ENCODE assay signal across 31 cellular contexts in genomic region chr3:163692484-163692883, GRCh38.
"Had no signal": no experiment of that assay in that cellular context is flagged by ENCODE, and none has a peak within 500 bp of the region (broad histone marks: within the 10 kb centered on the region; RNA-seq: fewer than 3 reads in every experiment).

No MANE protein-coding gene starts in this region.

- H3K4me1 ChIP-seq: adrenal gland, body of pancreas, esophagus squamous epithelium, gastroesophageal sphincter, heart right ventricle had no signal

- H3K27ac Mint-ChIP-seq: activated B cell treated with CpG ODN at 0.5 μM for 24 hours; activated CD8-positive, alpha-beta T cell treated with anti-CD3 and anti-CD28 coated beads for 36 hours; activated naive CD4-positive, alpha-beta T cell treated with anti-CD3 and anti-CD28 coated beads for 36 hours; activated naive CD4-positive, alpha-beta T cell treated with anti-CD3 and anti-CD28 coated beads, Interleukin-2, amount 50 U/mL, for 24 hours; activated naive CD8-positive, alpha-beta T cell treated with anti-CD3 and anti-CD28 coated beads for 36 hours; activated naive CD8-positive, alpha-beta T cell treated with anti-CD3 and anti-CD28 coated beads, Interleukin-2, amount 50 U/mL, for 24 hours; activated T-helper 17 cell treated with anti-CD3 and anti-CD28 coated beads, Interleukin-2, amount 50 U/mL, for 72 hours; T-helper 17 cell; T-helper 2 cell treated with Interferon-gamma antibody and Interleukin-4, amounts not matched to agents 5 μg/mL and 100 μg/mL, for 36 hours had no signal

- H3K4me3 Mint-ChIP-seq: activated B cell treated with CpG ODN at 0.5 μM for 24 hours; activated CD8-positive, alpha-beta T cell treated with anti-CD3 and anti-CD28 coated beads for 36 hours; activated naive CD4-positive, alpha-beta T cell treated with anti-CD3 and anti-CD28 coated beads for 36 hours; activated naive CD4-positive, alpha-beta T cell treated with anti-CD3 and anti-CD28 coated beads, Interleukin-2, amount 50 U/mL, for 24 hours; activated naive CD8-positive, alpha-beta T cell treated with anti-CD3 and anti-CD28 coated beads for 36 hours; activated naive CD8-positive, alpha-beta T cell treated with anti-CD3 and anti-CD28 coated beads, Interleukin-2, amount 50 U/mL, for 24 hours; activated T-cell treated with anti-CD3 and anti-CD28 coated beads, Interleukin-2, amount 50 U/mL, for 4 hours; activated T-helper 17 cell treated with anti-CD3 and anti-CD28 coated beads, Interleukin-2, amount 50 U/mL, for 72 hours; T-helper 17 cell; T-helper 2 cell treated with Interferon-gamma antibody and Interleukin-4, amounts not matched to agents 5 μg/mL and 100 μg/mL, for 36 hours had no signal

- H3K27ac ChIP-seq: adrenal gland, body of pancreas, epithelial cell of prostate, esophagus squamous epithelium, gastroesophageal sphincter, heart right ventricle, WERI-Rb-1 had no signal

- H3K36me3 Mint-ChIP-seq: activated naive CD4-positive, alpha-beta T cell treated with anti-CD3 and anti-CD28 coated beads, Interleukin-2, amount 50 U/mL, for 24 hours; activated naive CD8-positive, alpha-beta T cell treated with anti-CD3 and anti-CD28 coated beads for 36 hours had no signal

- H3K9me3 ChIP-seq: adrenal gland had no signal

- H3K4me1 Mint-ChIP-seq: activated B cell treated with CpG ODN at 0.5 μM for 24 hours; activated naive CD4-positive, alpha-beta T cell treated with anti-CD3 and anti-CD28 coated beads, Interleukin-2, amount 50 U/mL, for 24 hours; activated naive CD8-positive, alpha-beta T cell treated with anti-CD3 and anti-CD28 coated beads for 36 hours; activated naive CD8-positive, alpha-beta T cell treated with anti-CD3 and anti-CD28 coated beads, Interleukin-2, amount 50 U/mL, for 24 hours; activated T-helper 17 cell treated with anti-CD3 and anti-CD28 coated beads, Interleukin-2, amount 50 U/mL, for 72 hours; T-helper 17 cell had no signal

- H3K4me3 ChIP-seq: adrenal gland, body of pancreas, esophagus squamous epithelium, gastroesophageal sphincter, heart right ventricle had no signal

- H3K36me3 ChIP-seq: adrenal gland, esophagus squamous epithelium, gastroesophageal sphincter, heart right ventricle, WERI-Rb-1 had no signal

- H3K27me3 ChIP-seq: adrenal gland, body of pancreas, esophagus squamous epithelium, gastroesophageal sphincter, heart right ventricle had no signal

- ATAC-seq: activated CD4-positive, CD25-positive, alpha-beta regulatory T cell treated with anti-CD3 and anti-CD28 coated beads, Interleukin-2, amount 50 U/mL, for 24 hours; activated CD8-positive, alpha-beta T cell treated with anti-CD3 and anti-CD28 coated beads for 36 hours; activated naive CD8-positive, alpha-beta T cell treated with anti-CD3 and anti-CD28 coated beads, Interleukin-2, amount 50 U/mL, for 24 hours; activated T-cell treated with anti-CD3 and anti-CD28 coated beads, Interleukin-2, amount 50 U/mL, for 4 hours; activated T-helper 17 cell treated with anti-CD3 and anti-CD28 coated beads, Interleukin-2, amount 50 U/mL, for 72 hours; body of pancreas; gastroesophageal sphincter; heart right ventricle; T-helper 17 cell had no signal

- DNase-seq: activated B cell treated with CpG ODN at 0.5 μM for 24 hours; activated CD4-positive, alpha-beta T cell treated with anti-CD3 and anti-CD28 coated beads for 48 hours; activated CD4-positive, alpha-beta T cell treated with anti-CD3 and anti-CD28 coated beads, Interleukin-2, amount 50 U/mL, for 1 hour; activated CD4-positive, alpha-beta T cell treated with anti-CD3 and anti-CD28 coated beads, Interleukin-2, amount 50 U/mL, for 48 hours; activated CD8-positive, alpha-beta memory T cell treated with anti-CD3 and anti-CD28 coated beads for 24 hours; activated CD8-positive, alpha-beta T cell treated with anti-CD3 and anti-CD28 coated beads for 36 hours; activated effector memory CD4-positive, alpha-beta T cell treated with anti-CD3 and anti-CD28 coated beads, Interleukin-2, amount 50 U/mL, for 16 hours; activated naive CD4-positive, alpha-beta T cell treated with anti-CD3 and anti-CD28 coated beads for 36 hours; activated naive CD8-positive, alpha-beta T cell treated with anti-CD3 and anti-CD28 coated beads for 36 hours; activated naive CD8-positive, alpha-beta T cell treated with anti-CD3 and anti-CD28 coated beads, Interleukin-2, amount 50 U/mL, for 24 hours; activated T-cell treated with anti-CD3 and anti-CD28 coated beads, Interleukin-2, amount 50 U/mL, for 4 hours; adrenal gland; amygdala; aorta; body of pancreas; caudate nucleus; cortex of kidney; dermis blood vessel endothelial cell; effector CD4-positive, alpha-beta T cell; esophagus squamous epithelium; foreskin melanocyte; heart right ventricle; T-helper 17 cell; T1000; WERI-Rb-1 had no signal

- H3K27me3 Mint-ChIP-seq: activated B cell treated with CpG ODN at 0.5 μM for 24 hours; activated CD8-positive, alpha-beta T cell treated with anti-CD3 and anti-CD28 coated beads for 36 hours; activated naive CD4-positive, alpha-beta T cell treated with anti-CD3 and anti-CD28 coated beads, Interleukin-2, amount 50 U/mL, for 24 hours; activated naive CD8-positive, alpha-beta T cell treated with anti-CD3 and anti-CD28 coated beads for 36 hours; activated naive CD8-positive, alpha-beta T cell treated with anti-CD3 and anti-CD28 coated beads, Interleukin-2, amount 50 U/mL, for 24 hours; activated T-helper 17 cell treated with anti-CD3 and anti-CD28 coated beads, Interleukin-2, amount 50 U/mL, for 72 hours; T-helper 17 cell had no signal
